Comparison of ENCODE assay signal across 7 cellular contexts in genomic region chr3:115040673-115041286, GRCh38.
A peak's percentile ranks its signal among the peaks of the same experiment; 100 is the strongest.
DNase-seq lines count a peak whose midpoint lies in the region; ATAC-seq and TF ChIP-seq lines count a peak whose summit lies in the region.

No MANE protein-coding gene starts in this region.

- TF ChIP-seq CTCF in H9 (conservative IDR thresholded peaks at IDR 0.05) (peak; percentile 79), OCI-LY1 (IDR thresholded peaks at IDR 0.05; ENCODE audit: low read length) (peak; percentile 77)

- no peak overlapping the region for H3K9ac ChIP-seq in H9 (ENCODE audit: extremely low read depth, insufficient read length, low read length)
- H3K9ac ChIP-seq in OCI-LY1 (ENCODE audit: low read length), result no peak overlapping the region

- no peak overlapping the region for H3K4me3 ChIP-seq in OCI-LY1 (ENCODE audit: low read depth, low read length, poor library complexity, severe bottlenecking)

- H3K9me2 ChIP-seq in OCI-LY1 (ENCODE audit: low read depth, low read length), result no peaks in the 10 kb centered on the region

- no peak overlapping the region for H3K4ac ChIP-seq in H9 (ENCODE audit: low read depth, low read length)

- H3K4me2 ChIP-seq in H9 (ENCODE audit: insufficient read depth, insufficient read length, low read length), result no peak overlapping the region
- H3K4me2 ChIP-seq in OCI-LY1 (ENCODE audit: low read length), result no peak overlapping the region

- H3K27me3 Mint-ChIP-seq in H9 (ENCODE audit: low read depth) (no peaks in the 10 kb centered on the region), immature natural killer cell (ENCODE audit: low read depth in 3 of 3) (no peaks in the 10 kb centered on the region)
- no peaks in the 10 kb centered on the region for H3K27me3 Mint-ChIP-seq in activated naive CD8-positive, alpha-beta T cell treated with anti-CD3 and anti-CD28 coated beads, Interleukin-2, amount 50 U/mL, for 24 hours

- H3K27ac Mint-ChIP-seq in H9 (no peak overlapping the region), immature natural killer cell (no peak overlapping the region)
- H3K27ac Mint-ChIP-seq in activated naive CD8-positive, alpha-beta T cell treated with anti-CD3 and anti-CD28 coated beads, Interleukin-2, amount 50 U/mL, for 24 hours, result no peak overlapping the region

- H3K36me3 Mint-ChIP-seq in H9 (ENCODE audit: insufficient read depth in 1 of 3, low read depth in 3 of 3), result no peaks in the 10 kb centered on the region
- no peaks in the 10 kb centered on the region for H3K36me3 Mint-ChIP-seq in activated naive CD8-positive, alpha-beta T cell treated with anti-CD3 and anti-CD28 coated beads, Interleukin-2, amount 50 U/mL, for 24 hours (ENCODE audit: low read depth)
- H3K36me3 Mint-ChIP-seq in immature natural killer cell, result peaks cover 0 to 3% (median 0%) of the 10 kb centered on the region in 3 donors

- no peaks in the 10 kb centered on the region for H3K4me1 ChIP-seq in H9 (ENCODE audit: insufficient read depth, low read length)
- no peaks in the 10 kb centered on the region for H3K4me1 ChIP-seq in OCI-LY1 (ENCODE audit: insufficient read depth, low read length, severe bottlenecking)

- H3K23ac ChIP-seq in H9 (ENCODE audit: insufficient read length, low read depth, low read length), result no peak overlapping the region

- H3K36me3 ChIP-seq in OCI-LY1 (ENCODE audit: insufficient read depth, low read length), result no peaks in the 10 kb centered on the region

- H2AK5ac ChIP-seq in H9 (ENCODE audit: insufficient read length, low read length), result no peak overlapping the region

- no peak overlapping the region for H4K8ac ChIP-seq in H9 (replicated peaks; ENCODE audit: insufficient read length, low read depth, low read length)

- H2BK120ac ChIP-seq in H9 (ENCODE audit: low read depth, low read length, poor library complexity, severe bottlenecking), result no peak overlapping the region

- H3T11ph ChIP-seq in H9 (ENCODE audit: low read length), result no peak overlapping the region

- no peak overlapping the region for H2BK12ac ChIP-seq in H9 (ENCODE audit: insufficient read length, low read depth, low read length)

- peak; percentile 52 for ATAC-seq in activated naive CD8-positive, alpha-beta T cell treated with anti-CD3 and anti-CD28 coated beads, Interleukin-2, amount 50 U/mL, for 24 hours

- no peak overlapping the region for H2AFZ ChIP-seq in H9 (ENCODE audit: low read length)
- H2AFZ ChIP-seq in OCI-LY1 (ENCODE audit: low read length), result no peak overlapping the region

- H3K27me3 ChIP-seq in H9 (ENCODE audit: insufficient read depth, low read length) (no peaks in the 10 kb centered on the region), OCI-LY1 (ENCODE audit: insufficient read depth, low read length) (no peaks in the 10 kb centered on the region)

- H3K27ac ChIP-seq in H9 (ENCODE audit: insufficient read length, low read depth, low read length) (no peak overlapping the region), OCI-LY1 (ENCODE audit: low read depth, low read length, poor library complexity, severe bottlenecking) (no peak overlapping the region)

- H4K5ac ChIP-seq in H9 (ENCODE audit: insufficient read length, low read depth, low read length), result no peak overlapping the region

- H2BK5ac ChIP-seq in H9 (ENCODE audit: insufficient read length, low read length), result no peak overlapping the region

- no peak overlapping the region for H3K56ac ChIP-seq in H9 (ENCODE audit: insufficient read length, low read depth, low read length)

- peaks cover 2 to 8% of the 10 kb centered on the region in 2 experiments; a peak in 2 of 4 replicates for H3K4me1 Mint-ChIP-seq in H9
- peaks cover 6% of the 10 kb centered on the region for H3K4me1 Mint-ChIP-seq in activated naive CD8-positive, alpha-beta T cell treated with anti-CD3 and anti-CD28 coated beads, Interleukin-2, amount 50 U/mL, for 24 hours
- H3K4me1 Mint-ChIP-seq in immature natural killer cell, result peaks cover 3 to 6% of the 10 kb centered on the region in 2 donors

- H3K79me1 ChIP-seq in H9 (ENCODE audit: insufficient read depth, low read depth, low read length, poor library complexity, severe bottlenecking), result no peaks in the 10 kb centered on the region

- H3K9me3 Mint-ChIP-seq in H9 (no peaks in the 10 kb centered on the region), immature natural killer cell (no peaks in the 10 kb centered on the region)
- H3K9me3 Mint-ChIP-seq in activated naive CD8-positive, alpha-beta T cell treated with anti-CD3 and anti-CD28 coated beads, Interleukin-2, amount 50 U/mL, for 24 hours, result no peaks in the 10 kb centered on the region

- no peak overlapping the region for H2BK15ac ChIP-seq in H9 (ENCODE audit: low read depth, low read length)

- no peak overlapping the region for H3K18ac ChIP-seq in H9 (ENCODE audit: insufficient read length, low read depth, low read length)

- no peak overlapping the region for H2BK20ac ChIP-seq in H9 (ENCODE audit: low read depth, low read length, poor library complexity, severe bottlenecking)

- no CpG with 5 or more reads among the region's 4 CpGs for WGBS in H9 (ENCODE audit: extremely low coverage, insufficient read length, low lambda C conversion rate)

- no peaks in the 10 kb centered on the region for H3F3A ChIP-seq in OCI-LY1 (ENCODE audit: insufficient read depth, low read length)

- DNase-seq in EL, result peak; percentile 51
- no peak for DNase-seq in H9
- peak; percentile 46 for DNase-seq in activated naive CD8-positive, alpha-beta T cell treated with anti-CD3 and anti-CD28 coated beads, Interleukin-2, amount 50 U/mL, for 24 hours
- peak; percentile 7 to 24 (median 21) for DNase-seq in immature natural killer cell
- peak; percentile 53 for DNase-seq in stimulated activated CD4-positive, alpha-beta T cell treated with anti-CD3 and anti-CD28 coated beads, Interleukin-4, amount 100 ng/mL, for 24 hours
- DNase-seq in C1 segment of cervical spinal cord (lab: John Stamatoyannopoulos, UW), result no peak

- no peak overlapping the region for H3K14ac ChIP-seq in H9 (ENCODE audit: insufficient read depth, low read length)

- H3K4me3 Mint-ChIP-seq in H9 (no peak overlapping the region), immature natural killer cell (no peak overlapping the region)
- H3K4me3 Mint-ChIP-seq in activated naive CD8-positive, alpha-beta T cell treated with anti-CD3 and anti-CD28 coated beads, Interleukin-2, amount 50 U/mL, for 24 hours, result no peak overlapping the region

- H3K9me3 ChIP-seq in H9 (ENCODE audit: control insufficient read depth, low read depth, low read length) (no peaks in the 10 kb centered on the region), OCI-LY1 (ENCODE audit: low read length) (no peaks in the 10 kb centered on the region)

- no peaks in the 10 kb centered on the region for H3K79me2 ChIP-seq in H9 (ENCODE audit: insufficient read depth, low read length)
- no peaks in the 10 kb centered on the region for H3K79me2 ChIP-seq in OCI-LY1 (ENCODE audit: insufficient read depth, low read length)

- H4K20me1 ChIP-seq in H9 (ENCODE audit: control insufficient read depth, insufficient read depth, insufficient read length), result no peaks in the 10 kb centered on the region
- no peaks in the 10 kb centered on the region for H4K20me1 ChIP-seq in OCI-LY1 (ENCODE audit: insufficient read depth, low read length)

- no peak overlapping the region for H4K91ac ChIP-seq in H9 (ENCODE audit: insufficient read length, low read depth, low read length)

- H3K23me2 ChIP-seq in H9 (ENCODE audit: insufficient read length, low read depth, low read length, poor library complexity, severe bottlenecking), result no peaks in the 10 kb centered on the region

Comparison
In these comparisons a context has a peak if more than half of its experiments do, and no peak if none do; other contexts are left out.
1. DNase-seq: peak in EL (single experiment), activated naive CD8-positive, alpha-beta T cell treated with anti-CD3 and anti-CD28 coated beads, Interleukin-2, amount 50 U/mL, for 24 hours (single experiment), immature natural killer cell (3 of 3) and stimulated activated CD4-positive, alpha-beta T cell treated with anti-CD3 and anti-CD28 coated beads, Interleukin-4, amount 100 ng/mL, for 24 hours (single experiment); none in H9 (single experiment) and C1 segment of cervical spinal cord (0 of 14).